2 cellular contexts compared by ENCODE assay signal in genomic region chrX:11543249-11543648, GRCh38.
TF ChIP-seq lines count a peak whose summit lies in the region.

No MANE protein-coding gene starts in this region.

TF ChIP-seq in SK-N-SH, 30 proteins besides CTCF, POLR2A, EP300 and RAD21 (continued from another document):
- TF ChIP-seq, protein P1, sequence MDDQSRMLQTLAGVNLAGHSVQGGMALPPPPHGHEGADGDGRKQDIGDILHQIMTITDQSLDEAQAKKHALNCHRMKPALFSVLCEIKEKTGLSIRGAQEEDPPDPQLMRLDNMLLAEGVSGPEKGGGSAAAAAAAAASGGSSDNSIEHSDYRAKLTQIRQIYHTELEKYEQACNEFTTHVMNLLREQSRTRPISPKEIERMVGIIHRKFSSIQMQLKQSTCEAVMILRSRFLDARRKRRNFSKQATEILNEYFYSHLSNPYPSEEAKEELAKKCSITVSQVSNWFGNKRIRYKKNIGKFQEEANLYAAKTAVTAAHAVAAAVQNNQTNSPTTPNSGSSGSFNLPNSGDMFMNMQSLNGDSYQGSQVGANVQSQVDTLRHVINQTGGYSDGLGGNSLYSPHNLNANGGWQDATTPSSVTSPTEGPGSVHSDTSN (IDR thresholded peaks at IDR 0.05) = no peak
- no peak for TF ChIP-seq SIN3A (IDR thresholded peaks at IDR 0.05; ENCODE audit: borderline replicate concordance, low read depth, low read length)
- TF ChIP-seq, protein P2, sequence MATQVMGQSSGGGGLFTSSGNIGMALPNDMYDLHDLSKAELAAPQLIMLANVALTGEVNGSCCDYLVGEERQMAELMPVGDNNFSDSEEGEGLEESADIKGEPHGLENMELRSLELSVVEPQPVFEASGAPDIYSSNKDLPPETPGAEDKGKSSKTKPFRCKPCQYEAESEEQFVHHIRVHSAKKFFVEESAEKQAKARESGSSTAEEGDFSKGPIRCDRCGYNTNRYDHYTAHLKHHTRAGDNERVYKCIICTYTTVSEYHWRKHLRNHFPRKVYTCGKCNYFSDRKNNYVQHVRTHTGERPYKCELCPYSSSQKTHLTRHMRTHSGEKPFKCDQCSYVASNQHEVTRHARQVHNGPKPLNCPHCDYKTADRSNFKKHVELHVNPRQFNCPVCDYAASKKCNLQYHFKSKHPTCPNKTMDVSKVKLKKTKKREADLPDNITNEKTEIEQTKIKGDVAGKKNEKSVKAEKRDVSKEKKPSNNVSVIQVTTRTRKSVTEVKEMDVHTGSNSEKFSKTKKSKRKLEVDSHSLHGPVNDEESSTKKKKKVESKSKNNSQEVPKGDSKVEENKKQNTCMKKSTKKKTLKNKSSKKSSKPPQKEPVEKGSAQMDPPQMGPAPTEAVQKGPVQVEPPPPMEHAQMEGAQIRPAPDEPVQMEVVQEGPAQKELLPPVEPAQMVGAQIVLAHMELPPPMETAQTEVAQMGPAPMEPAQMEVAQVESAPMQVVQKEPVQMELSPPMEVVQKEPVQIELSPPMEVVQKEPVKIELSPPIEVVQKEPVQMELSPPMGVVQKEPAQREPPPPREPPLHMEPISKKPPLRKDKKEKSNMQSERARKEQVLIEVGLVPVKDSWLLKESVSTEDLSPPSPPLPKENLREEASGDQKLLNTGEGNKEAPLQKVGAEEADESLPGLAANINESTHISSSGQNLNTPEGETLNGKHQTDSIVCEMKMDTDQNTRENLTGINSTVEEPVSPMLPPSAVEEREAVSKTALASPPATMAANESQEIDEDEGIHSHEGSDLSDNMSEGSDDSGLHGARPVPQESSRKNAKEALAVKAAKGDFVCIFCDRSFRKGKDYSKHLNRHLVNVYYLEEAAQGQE (IDR thresholded peaks at IDR 0.05; ENCODE audit: low read depth, low read length) = no peak

TF ChIP-seq in SK-N-SH treated with all-trans-retinoic acid at 6 μM for 48 hours, 23 proteins besides CTCF, POLR2A, EP300 and RAD21 (continued from another document):
- TF ChIP-seq PATZ1 (CRISPR knock-in tag; IDR thresholded peaks at IDR 0.05; ENCODE audit: borderline replicate concordance) = no peak
- TF ChIP-seq CSRNP3 (CRISPR knock-in tag; IDR thresholded peaks at IDR 0.05) = no peak
- TF ChIP-seq CREB5 (CRISPR knock-in tag; IDR thresholded peaks at IDR 0.05; ENCODE audit: low read depth) = no peak
- TF ChIP-seq BACH2 (CRISPR knock-in tag; IDR thresholded peaks at IDR 0.05; ENCODE audit: borderline replicate concordance) = no peak
- no peak for TF ChIP-seq GLIS3 (CRISPR knock-in tag; IDR thresholded peaks at IDR 0.05)
- no peak for TF ChIP-seq CSDC2 (CRISPR knock-in tag; IDR thresholded peaks at IDR 0.05)
- TF ChIP-seq TSHZ2 (CRISPR knock-in tag; IDR thresholded peaks at IDR 0.05) = no peak
- no peak for TF ChIP-seq PPARA (CRISPR knock-in tag; IDR thresholded peaks at IDR 0.05; ENCODE audit: borderline replicate concordance)
- no peak for TF ChIP-seq ARNTL (CRISPR knock-in tag; IDR thresholded peaks at IDR 0.05; ENCODE audit: borderline replicate concordance, low read depth)
- TF ChIP-seq ESRRG (CRISPR knock-in tag; IDR thresholded peaks at IDR 0.05) = no peak
